Comparison of ENCODE assay signal across 1 cellular context in genomic region chr6:53651764-53652401, GRCh38.
TF ChIP-seq lines count a peak whose summit lies in the region.

No MANE protein-coding gene starts in this region.

TF ChIP-seq in HepG2, 621 proteins besides CTCF, POLR2A, EP300 and RAD21 (continued from another document and continues in another):
- TF ChIP-seq ZNF205 (CRISPR knock-in tag; IDR thresholded peaks at IDR 0.05), result peak; percentile 95; the same call in 1 of the 2 replicates
- TF ChIP-seq ZNF878 (CRISPR knock-in tag; IDR thresholded peaks at IDR 0.05), result peak; percentile 97
- peak; percentile 81 for TF ChIP-seq FOXM1 (CRISPR knock-in tag; IDR thresholded peaks at IDR 0.05)
- peak; percentile 74 for TF ChIP-seq ATF3 (CRISPR knock-in tag; IDR thresholded peaks at IDR 0.05)
- TF ChIP-seq ZNF841 (CRISPR knock-in tag; IDR thresholded peaks at IDR 0.05; ENCODE audit: borderline replicate concordance), result peak; percentile 97
- TF ChIP-seq ZFP36 (IDR thresholded peaks at IDR 0.05; ENCODE audit: borderline replicate concordance, low read depth, low read length, partially characterized antibody), result no peak
- peak; percentile 100 for TF ChIP-seq ZNF275 (CRISPR knock-in tag; IDR thresholded peaks at IDR 0.05; ENCODE audit: borderline replicate concordance)
- TF ChIP-seq SP4 (CRISPR knock-in tag; IDR thresholded peaks at IDR 0.05), result peak; percentile 92
- peak; percentile 99 for TF ChIP-seq ZNF766 (CRISPR knock-in tag; IDR thresholded peaks at IDR 0.05; ENCODE audit: borderline replicate concordance)
- TF ChIP-seq MXD4 (CRISPR knock-in tag; IDR thresholded peaks at IDR 0.05), result peak; percentile 98
- TF ChIP-seq TEAD3 (CRISPR knock-in tag; optimal IDR thresholded peaks at IDR 0.05; ENCODE audit: borderline replicate concordance), result peak; percentile 88
- TF ChIP-seq RCOR2 (CRISPR knock-in tag; IDR thresholded peaks at IDR 0.05), result peak; percentile 69; the same call in 1 of the 2 replicates
- TF ChIP-seq ZNF746 (CRISPR knock-in tag; IDR thresholded peaks at IDR 0.05), result peak; percentile 89
- peak; percentile 4; the same call in 1 of the 2 replicates for TF ChIP-seq SMC3 (IDR thresholded peaks at IDR 0.05; ENCODE audit: low read length)
- no peak for TF ChIP-seq CENPX (CRISPR knock-in tag; IDR thresholded peaks at IDR 0.05)
- TF ChIP-seq RORA (CRISPR knock-in tag; IDR thresholded peaks at IDR 0.05), result no peak
- peak; percentile 100 for TF ChIP-seq ZNF800 (CRISPR knock-in tag; IDR thresholded peaks at IDR 0.05)
- TF ChIP-seq ZNF407 (CRISPR knock-in tag; IDR thresholded peaks at IDR 0.05; ENCODE audit: not compliant biosample characterization), result peak; percentile 100
- peak; percentile 83; the same call in 1 of the 2 replicates for TF ChIP-seq ZNF512 (CRISPR knock-in tag; IDR thresholded peaks at IDR 0.05)
- no peak for TF ChIP-seq ZNF326 (CRISPR knock-in tag; IDR thresholded peaks at IDR 0.05; ENCODE audit: borderline replicate concordance)
- TF ChIP-seq ZNF343 (CRISPR knock-in tag; IDR thresholded peaks at IDR 0.05), result peak; percentile 99
- TF ChIP-seq ZBED4 (CRISPR knock-in tag; IDR thresholded peaks at IDR 0.05; ENCODE audit: borderline replicate concordance), result peak; percentile 44; the same call in 1 of the 2 replicates
- no peak; the same call in 1 of the 2 replicates for TF ChIP-seq ZSCAN30 (CRISPR knock-in tag; IDR thresholded peaks at IDR 0.05)
- peak; percentile 99 for TF ChIP-seq ZSCAN12 (CRISPR knock-in tag; IDR thresholded peaks at IDR 0.05)
- TF ChIP-seq GATA4 (IDR thresholded peaks at IDR 0.05; ENCODE audit: borderline replicate concordance, low read depth), result peak; percentile 50; the same call in 1 of the 2 replicates
- TF ChIP-seq MXD1 (CRISPR knock-in tag; IDR thresholded peaks at IDR 0.05), result peak; percentile 100
- no peak for TF ChIP-seq TCF7L2 (IDR thresholded peaks at IDR 0.05; ENCODE audit: low read depth, low read length)
- TF ChIP-seq ZNF510 (CRISPR knock-in tag; IDR thresholded peaks at IDR 0.05; ENCODE audit: low read depth), result peak; percentile 99; the same call in 1 of the 2 replicates
- TF ChIP-seq FOXO4 (CRISPR knock-in tag; conservative IDR thresholded peaks at IDR 0.05), result no peak; the same call in 1 of the 2 replicates
- TF ChIP-seq ZNF441 (CRISPR knock-in tag; IDR thresholded peaks at IDR 0.05; ENCODE audit: borderline replicate concordance), result peak; percentile 96
- peak; percentile 98 for TF ChIP-seq ZNF414 (CRISPR knock-in tag; IDR thresholded peaks at IDR 0.05)
- no peak for TF ChIP-seq ZMAT5 (CRISPR knock-in tag; IDR thresholded peaks at IDR 0.05; ENCODE audit: borderline replicate concordance, low read depth)
- TF ChIP-seq ZNF580 (CRISPR knock-in tag; IDR thresholded peaks at IDR 0.05; ENCODE audit: borderline replicate concordance, low read depth), result peak; percentile 100
- TF ChIP-seq GTF3A (CRISPR knock-in tag; conservative IDR thresholded peaks at IDR 0.05), result peak; percentile 98
- peak; percentile 99 for TF ChIP-seq ZNF552 (CRISPR knock-in tag; IDR thresholded peaks at IDR 0.05; ENCODE audit: borderline replicate concordance)
- TF ChIP-seq SKI (IDR thresholded peaks at IDR 0.05; ENCODE audit: partially characterized antibody), result peak; percentile 54
- peak; percentile 91 for TF ChIP-seq ZSCAN25 (CRISPR knock-in tag; IDR thresholded peaks at IDR 0.05)
- peak; percentile 94 for TF ChIP-seq ZNF562 (CRISPR knock-in tag; IDR thresholded peaks at IDR 0.05; ENCODE audit: borderline replicate concordance)
- peak; percentile 93 for TF ChIP-seq ELF3 (CRISPR knock-in tag; IDR thresholded peaks at IDR 0.05)
- TF ChIP-seq MLLT10 (CRISPR knock-in tag; IDR thresholded peaks at IDR 0.05), result no peak
- peak; percentile 98 for TF ChIP-seq ZNF775 (CRISPR knock-in tag; IDR thresholded peaks at IDR 0.05; ENCODE audit: borderline replicate concordance)
